In the genomic region with DNA sequence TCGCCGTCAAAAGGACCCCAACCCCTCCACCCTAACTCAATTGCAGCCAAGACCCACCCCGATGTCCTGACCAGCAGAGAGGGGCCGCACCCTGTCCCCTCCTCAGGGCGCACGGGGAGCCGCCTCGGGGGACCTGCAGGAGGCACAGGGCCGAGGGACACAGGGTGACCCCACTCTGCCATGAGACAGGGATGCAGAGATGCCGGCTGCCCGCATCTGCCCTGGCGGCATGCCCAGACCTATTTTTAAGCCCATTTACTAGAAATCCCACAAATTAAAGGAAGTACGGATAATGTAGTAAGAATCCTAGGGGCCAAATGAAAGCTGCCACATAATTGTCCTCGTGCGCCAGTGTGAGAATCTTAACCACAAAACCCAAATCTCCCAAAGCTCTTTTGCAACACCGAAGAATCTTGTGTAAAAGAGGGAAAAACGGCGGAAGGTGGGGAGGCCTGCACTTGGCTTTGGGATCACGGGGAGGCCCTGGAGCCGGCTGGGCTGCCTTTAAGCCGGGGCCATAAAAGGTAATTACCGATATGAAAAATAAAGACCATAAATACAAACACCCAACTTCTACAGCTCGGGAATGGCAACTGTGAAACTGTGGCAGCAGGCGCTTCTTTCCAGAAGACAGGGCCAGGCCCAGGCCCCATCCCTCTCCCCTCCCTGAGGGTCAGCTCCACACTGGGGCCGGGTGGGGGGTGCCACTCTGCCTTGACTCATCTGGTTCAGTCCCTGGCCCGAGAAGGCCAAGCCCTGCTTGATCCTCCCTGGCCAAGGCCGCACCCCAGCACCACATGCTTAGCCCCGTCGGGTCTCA, we compare ENCODE assay signal across 2 cellular contexts.
TF ChIP-seq lines count a peak whose summit lies in the region.

No MANE protein-coding gene starts in this region.

TF ChIP-seq in GM23338, 12 proteins besides CTCF, POLR2A, EP300 and RAD21 (continued from another document):
- no peak for TF ChIP-seq ZNF331 (CRISPR knock-in tag; IDR thresholded peaks at IDR 0.05; ENCODE audit: low read depth)
- no peak for TF ChIP-seq JUNB (IDR thresholded peaks at IDR 0.05; ENCODE audit: unreplicated experiment)
- TF ChIP-seq, protein P1, sequence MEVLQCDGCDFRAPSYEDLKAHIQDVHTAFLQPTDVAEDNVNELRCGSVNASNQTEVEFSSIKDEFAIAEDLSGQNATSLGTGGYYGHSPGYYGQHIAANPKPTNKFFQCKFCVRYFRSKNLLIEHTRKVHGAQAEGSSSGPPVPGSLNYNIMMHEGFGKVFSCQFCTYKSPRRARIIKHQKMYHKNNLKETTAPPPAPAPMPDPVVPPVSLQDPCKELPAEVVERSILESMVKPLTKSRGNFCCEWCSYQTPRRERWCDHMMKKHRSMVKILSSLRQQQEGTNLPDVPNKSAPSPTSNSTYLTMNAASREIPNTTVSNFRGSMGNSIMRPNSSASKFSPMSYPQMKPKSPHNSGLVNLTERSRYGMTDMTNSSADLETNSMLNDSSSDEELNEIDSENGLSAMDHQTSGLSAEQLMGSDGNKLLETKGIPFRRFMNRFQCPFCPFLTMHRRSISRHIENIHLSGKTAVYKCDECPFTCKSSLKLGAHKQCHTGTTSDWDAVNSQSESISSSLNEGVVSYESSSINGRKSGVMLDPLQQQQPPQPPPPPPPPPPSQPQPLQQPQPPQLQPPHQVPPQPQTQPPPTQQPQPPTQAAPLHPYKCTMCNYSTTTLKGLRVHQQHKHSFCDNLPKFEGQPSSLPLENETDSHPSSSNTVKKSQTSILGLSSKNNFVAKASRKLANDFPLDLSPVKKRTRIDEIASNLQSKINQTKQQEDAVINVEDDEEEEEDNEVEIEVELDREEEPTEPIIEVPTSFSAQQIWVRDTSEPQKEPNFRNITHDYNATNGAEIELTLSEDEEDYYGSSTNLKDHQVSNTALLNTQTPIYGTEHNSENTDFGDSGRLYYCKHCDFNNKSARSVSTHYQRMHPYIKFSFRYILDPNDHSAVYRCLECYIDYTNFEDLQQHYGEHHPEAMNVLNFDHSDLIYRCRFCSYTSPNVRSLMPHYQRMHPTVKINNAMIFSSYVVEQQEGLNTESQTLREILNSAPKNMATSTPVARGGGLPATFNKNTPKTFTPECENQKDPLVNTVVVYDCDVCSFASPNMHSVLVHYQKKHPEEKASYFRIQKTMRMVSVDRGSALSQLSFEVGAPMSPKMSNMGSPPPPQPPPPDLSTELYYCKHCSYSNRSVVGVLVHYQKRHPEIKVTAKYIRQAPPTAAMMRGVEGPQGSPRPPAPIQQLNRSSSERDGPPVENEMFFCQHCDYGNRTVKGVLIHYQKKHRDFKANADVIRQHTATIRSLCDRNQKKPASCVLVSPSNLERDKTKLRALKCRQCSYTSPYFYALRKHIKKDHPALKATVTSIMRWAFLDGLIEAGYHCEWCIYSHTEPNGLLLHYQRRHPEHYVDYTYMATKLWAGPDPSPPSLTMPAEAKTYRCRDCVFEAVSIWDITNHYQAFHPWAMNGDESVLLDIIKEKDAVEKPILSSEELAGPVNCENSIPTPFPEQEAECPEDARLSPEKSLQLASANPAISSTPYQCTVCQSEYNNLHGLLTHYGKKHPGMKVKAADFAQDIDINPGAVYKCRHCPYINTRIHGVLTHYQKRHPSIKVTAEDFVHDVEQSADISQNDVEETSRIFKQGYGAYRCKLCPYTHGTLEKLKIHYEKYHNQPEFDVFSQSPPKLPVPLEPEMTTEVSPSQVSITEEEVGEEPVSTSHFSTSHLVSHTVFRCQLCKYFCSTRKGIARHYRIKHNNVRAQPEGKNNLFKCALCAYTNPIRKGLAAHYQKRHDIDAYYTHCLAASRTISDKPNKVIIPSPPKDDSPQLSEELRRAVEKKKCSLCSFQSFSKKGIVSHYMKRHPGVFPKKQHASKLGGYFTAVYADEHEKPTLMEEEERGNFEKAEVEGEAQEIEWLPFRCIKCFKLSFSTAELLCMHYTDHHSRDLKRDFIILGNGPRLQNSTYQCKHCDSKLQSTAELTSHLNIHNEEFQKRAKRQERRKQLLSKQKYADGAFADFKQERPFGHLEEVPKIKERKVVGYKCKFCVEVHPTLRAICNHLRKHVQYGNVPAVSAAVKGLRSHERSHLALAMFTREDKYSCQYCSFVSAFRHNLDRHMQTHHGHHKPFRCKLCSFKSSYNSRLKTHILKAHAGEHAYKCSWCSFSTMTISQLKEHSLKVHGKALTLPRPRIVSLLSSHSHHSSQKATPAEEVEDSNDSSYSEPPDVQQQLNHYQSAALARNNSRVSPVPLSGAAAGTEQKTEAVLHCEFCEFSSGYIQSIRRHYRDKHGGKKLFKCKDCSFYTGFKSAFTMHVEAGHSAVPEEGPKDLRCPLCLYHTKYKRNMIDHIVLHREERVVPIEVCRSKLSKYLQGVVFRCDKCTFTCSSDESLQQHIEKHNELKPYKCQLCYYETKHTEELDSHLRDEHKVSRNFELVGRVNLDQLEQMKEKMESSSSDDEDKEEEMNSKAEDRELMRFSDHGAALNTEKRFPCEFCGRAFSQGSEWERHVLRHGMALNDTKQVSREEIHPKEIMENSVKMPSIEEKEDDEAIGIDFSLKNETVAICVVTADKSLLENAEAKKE (CRISPR knock-in tag; IDR thresholded peaks at IDR 0.05): no peak
- TF ChIP-seq NANOG (IDR thresholded peaks at IDR 0.05; ENCODE audit: borderline replicate concordance): no peak
- no peak for TF ChIP-seq ZNF114 (CRISPR knock-in tag; IDR thresholded peaks at IDR 0.05)
- no peak for TF ChIP-seq POLR2AphosphoS5 (IDR thresholded peaks at IDR 0.05; ENCODE audit: low read depth)
- TF ChIP-seq, protein P2, sequence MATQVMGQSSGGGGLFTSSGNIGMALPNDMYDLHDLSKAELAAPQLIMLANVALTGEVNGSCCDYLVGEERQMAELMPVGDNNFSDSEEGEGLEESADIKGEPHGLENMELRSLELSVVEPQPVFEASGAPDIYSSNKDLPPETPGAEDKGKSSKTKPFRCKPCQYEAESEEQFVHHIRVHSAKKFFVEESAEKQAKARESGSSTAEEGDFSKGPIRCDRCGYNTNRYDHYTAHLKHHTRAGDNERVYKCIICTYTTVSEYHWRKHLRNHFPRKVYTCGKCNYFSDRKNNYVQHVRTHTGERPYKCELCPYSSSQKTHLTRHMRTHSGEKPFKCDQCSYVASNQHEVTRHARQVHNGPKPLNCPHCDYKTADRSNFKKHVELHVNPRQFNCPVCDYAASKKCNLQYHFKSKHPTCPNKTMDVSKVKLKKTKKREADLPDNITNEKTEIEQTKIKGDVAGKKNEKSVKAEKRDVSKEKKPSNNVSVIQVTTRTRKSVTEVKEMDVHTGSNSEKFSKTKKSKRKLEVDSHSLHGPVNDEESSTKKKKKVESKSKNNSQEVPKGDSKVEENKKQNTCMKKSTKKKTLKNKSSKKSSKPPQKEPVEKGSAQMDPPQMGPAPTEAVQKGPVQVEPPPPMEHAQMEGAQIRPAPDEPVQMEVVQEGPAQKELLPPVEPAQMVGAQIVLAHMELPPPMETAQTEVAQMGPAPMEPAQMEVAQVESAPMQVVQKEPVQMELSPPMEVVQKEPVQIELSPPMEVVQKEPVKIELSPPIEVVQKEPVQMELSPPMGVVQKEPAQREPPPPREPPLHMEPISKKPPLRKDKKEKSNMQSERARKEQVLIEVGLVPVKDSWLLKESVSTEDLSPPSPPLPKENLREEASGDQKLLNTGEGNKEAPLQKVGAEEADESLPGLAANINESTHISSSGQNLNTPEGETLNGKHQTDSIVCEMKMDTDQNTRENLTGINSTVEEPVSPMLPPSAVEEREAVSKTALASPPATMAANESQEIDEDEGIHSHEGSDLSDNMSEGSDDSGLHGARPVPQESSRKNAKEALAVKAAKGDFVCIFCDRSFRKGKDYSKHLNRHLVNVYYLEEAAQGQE (IDR thresholded peaks at IDR 0.05; ENCODE audit: unreplicated experiment): no peak
- TF ChIP-seq EZH2phosphoT487 (IDR thresholded peaks at IDR 0.05; ENCODE audit: unreplicated experiment): no peak
- no peak for TF ChIP-seq STAT1 (IDR thresholded peaks at IDR 0.05; ENCODE audit: unreplicated experiment)
TF ChIP-seq in GM23338: peak in this region for 0.

TF ChIP-seq in WTC11, 78 proteins besides CTCF, POLR2A, EP300 and RAD21 (continued from another document):
- TF ChIP-seq, protein P3, sequence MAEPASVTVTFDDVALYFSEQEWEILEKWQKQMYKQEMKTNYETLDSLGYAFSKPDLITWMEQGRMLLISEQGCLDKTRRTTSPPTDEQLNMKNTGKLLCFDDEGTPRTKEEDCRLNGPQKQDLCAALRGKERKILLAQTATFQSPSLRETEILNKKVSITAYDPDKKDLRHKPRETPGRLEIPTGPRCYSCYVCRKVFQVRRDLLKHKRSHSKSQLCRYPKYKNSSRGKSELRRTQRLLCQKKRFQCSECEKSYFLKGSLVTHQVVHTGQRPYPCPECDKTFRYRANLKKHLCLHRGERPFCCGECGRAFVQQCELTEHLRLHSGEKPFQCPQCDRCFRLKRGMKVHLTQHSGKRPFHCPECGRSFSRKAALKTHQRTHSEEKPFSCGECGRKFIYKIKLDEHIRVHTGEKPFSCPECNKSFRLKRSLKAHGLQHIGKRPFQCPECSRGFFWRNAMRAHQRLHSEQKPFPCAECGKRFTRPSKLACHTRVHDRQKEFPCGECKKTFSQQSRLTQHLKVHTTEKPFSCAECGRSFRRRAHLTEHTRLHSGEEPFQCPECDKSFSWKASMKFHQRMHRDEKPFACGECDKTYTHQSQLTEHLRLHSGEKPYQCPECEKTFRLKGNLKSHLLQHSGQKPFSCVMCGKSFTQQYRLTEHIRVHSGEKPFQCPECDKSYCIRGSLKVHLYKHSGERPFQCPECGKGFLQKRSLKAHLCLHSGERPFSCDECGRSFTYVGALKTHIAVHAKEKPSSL (CRISPR knock-in tag; conservative IDR thresholded peaks at IDR 0.05): no peak
- TF ChIP-seq EMX1 (CRISPR knock-in tag; IDR thresholded peaks at IDR 0.05) (no peak), CREB1 (CRISPR knock-in tag; IDR thresholded peaks at IDR 0.05) (no peak), NFE2L1 (CRISPR knock-in tag; IDR thresholded peaks at IDR 0.05) (no peak), RELA (CRISPR knock-in tag; IDR thresholded peaks at IDR 0.05; ENCODE audit: borderline replicate concordance) (no peak), MYBL2 (CRISPR knock-in tag; IDR thresholded peaks at IDR 0.05) (no peak), CBFB (CRISPR knock-in tag; IDR thresholded peaks at IDR 0.05; ENCODE audit: low read depth) (no peak), ZBTB21 (CRISPR knock-in tag; IDR thresholded peaks at IDR 0.05; ENCODE audit: borderline replicate concordance) (no peak), GRHL2 (CRISPR knock-in tag; IDR thresholded peaks at IDR 0.05; ENCODE audit: insufficient replicate concordance, severe bottlenecking) (no peak), SP1 (CRISPR knock-in tag; conservative IDR thresholded peaks at IDR 0.05) (no peak)
- TF ChIP-seq, protein P4, sequence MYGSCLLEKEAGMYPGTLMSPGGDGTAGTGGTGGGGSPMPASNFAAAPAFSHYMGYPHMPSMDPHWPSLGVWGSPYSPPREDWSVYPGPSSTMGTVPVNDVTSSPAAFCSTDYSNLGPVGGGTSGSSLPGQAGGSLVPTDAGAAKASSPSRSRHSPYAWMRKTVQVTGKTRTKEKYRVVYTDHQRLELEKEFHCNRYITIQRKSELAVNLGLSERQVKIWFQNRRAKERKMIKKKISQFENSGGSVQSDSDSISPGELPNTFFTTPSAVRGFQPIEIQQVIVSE (CRISPR knock-in tag; IDR thresholded peaks at IDR 0.05; ENCODE audit: borderline replicate concordance): no peak
- TF ChIP-seq, protein P5, sequence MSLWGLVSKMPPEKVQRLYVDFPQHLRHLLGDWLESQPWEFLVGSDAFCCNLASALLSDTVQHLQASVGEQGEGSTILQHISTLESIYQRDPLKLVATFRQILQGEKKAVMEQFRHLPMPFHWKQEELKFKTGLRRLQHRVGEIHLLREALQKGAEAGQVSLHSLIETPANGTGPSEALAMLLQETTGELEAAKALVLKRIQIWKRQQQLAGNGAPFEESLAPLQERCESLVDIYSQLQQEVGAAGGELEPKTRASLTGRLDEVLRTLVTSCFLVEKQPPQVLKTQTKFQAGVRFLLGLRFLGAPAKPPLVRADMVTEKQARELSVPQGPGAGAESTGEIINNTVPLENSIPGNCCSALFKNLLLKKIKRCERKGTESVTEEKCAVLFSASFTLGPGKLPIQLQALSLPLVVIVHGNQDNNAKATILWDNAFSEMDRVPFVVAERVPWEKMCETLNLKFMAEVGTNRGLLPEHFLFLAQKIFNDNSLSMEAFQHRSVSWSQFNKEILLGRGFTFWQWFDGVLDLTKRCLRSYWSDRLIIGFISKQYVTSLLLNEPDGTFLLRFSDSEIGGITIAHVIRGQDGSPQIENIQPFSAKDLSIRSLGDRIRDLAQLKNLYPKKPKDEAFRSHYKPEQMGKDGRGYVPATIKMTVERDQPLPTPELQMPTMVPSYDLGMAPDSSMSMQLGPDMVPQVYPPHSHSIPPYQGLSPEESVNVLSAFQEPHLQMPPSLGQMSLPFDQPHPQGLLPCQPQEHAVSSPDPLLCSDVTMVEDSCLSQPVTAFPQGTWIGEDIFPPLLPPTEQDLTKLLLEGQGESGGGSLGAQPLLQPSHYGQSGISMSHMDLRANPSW (CRISPR knock-in tag; conservative IDR thresholded peaks at IDR 0.05; ENCODE audit: low read depth): no peak
- TF ChIP-seq, protein P6, sequence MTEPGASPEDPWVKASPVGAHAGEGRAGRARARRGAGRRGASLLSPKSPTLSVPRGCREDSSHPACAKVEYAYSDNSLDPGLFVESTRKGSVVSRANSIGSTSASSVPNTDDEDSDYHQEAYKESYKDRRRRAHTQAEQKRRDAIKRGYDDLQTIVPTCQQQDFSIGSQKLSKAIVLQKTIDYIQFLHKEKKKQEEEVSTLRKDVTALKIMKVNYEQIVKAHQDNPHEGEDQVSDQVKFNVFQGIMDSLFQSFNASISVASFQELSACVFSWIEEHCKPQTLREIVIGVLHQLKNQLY (CRISPR knock-in tag; IDR thresholded peaks at IDR 0.05): no peak
- TF ChIP-seq, protein P7, sequence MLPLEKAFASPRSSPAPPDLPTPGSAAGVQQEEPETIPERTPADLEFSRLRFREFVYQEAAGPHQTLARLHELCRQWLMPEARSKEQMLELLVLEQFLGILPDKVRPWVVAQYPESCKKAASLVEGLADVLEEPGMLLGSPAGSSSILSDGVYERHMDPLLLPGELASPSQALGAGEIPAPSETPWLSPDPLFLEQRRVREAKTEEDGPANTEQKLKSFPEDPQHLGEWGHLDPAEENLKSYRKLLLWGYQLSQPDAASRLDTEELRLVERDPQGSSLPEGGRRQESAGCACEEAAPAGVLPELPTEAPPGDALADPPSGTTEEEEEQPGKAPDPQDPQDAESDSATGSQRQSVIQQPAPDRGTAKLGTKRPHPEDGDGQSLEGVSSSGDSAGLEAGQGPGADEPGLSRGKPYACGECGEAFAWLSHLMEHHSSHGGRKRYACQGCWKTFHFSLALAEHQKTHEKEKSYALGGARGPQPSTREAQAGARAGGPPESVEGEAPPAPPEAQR (CRISPR knock-in tag; IDR thresholded peaks at IDR 0.05): no peak
- TF ChIP-seq, protein P8, sequence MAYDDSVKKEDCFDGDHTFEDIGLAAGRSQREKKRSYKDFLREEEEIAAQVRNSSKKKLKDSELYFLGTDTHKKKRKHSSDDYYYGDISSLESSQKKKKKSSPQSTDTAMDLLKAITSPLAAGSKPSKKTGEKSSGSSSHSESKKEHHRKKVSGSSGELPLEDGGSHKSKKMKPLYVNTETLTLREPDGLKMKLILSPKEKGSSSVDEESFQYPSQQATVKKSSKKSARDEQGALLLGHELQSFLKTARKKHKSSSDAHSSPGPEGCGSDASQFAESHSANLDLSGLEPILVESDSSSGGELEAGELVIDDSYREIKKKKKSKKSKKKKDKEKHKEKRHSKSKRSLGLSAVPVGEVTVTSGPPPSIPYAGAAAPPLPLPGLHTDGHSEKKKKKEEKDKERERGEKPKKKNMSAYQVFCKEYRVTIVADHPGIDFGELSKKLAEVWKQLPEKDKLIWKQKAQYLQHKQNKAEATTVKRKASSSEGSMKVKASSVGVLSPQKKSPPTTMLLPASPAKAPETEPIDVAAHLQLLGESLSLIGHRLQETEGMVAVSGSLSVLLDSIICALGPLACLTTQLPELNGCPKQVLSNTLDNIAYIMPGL (CRISPR knock-in tag; IDR thresholded peaks at IDR 0.05): no peak
